8 cellular contexts compared by ENCODE assay signal in genomic region chr1:226679853-226680516, GRCh38. TPM values are rescaled to one million over a fixed set of nuclear protein-coding genes. Genes with fewer than 3 reads are reported as not detected.
DNase-seq lines count a peak whose midpoint lies in the region; ATAC-seq and TF ChIP-seq lines count a peak whose summit lies in the region.

No MANE protein-coding gene starts in this region.

- H3K9me3 ChIP-seq in mucosa of descending colon, result no peaks in the 10 kb centered on the region

- DNase-seq in CD14-positive monocyte (ENCODE audit: low spot score), result peak; percentile 90
- DNase-seq in NCI-H69 (lab: John Stamatoyannopoulos, UW), result peak; percentile 88
- DNase-seq in activated T-cell treated with anti-CD3 and anti-CD28 coated beads, Interleukin-2, amount 50 U/mL, for 24 hours, result peak; percentile 89
- DNase-seq in erythroblast (lab: John Stamatoyannopoulos, UW), result peak; percentile 70
- DNase-seq in mucosa of descending colon, result peak; percentile 87 to 91 (median 88)
- DNase-seq in stimulated activated CD8-positive, alpha-beta memory T cell treated with anti-CD3 and anti-CD28 coated beads, Interleukin-2, amount 100 ng/mL, for 48 hours (ENCODE audit: low read depth in 2 of 2), result peak; percentile 70 to 82
- no peak for DNase-seq in NCI-H1417 (lab: John Stamatoyannopoulos, UW)

- H3K4me3 Mint-ChIP-seq in CD14-positive monocyte, result peak overlapping the region; percentile 77 to 94
- H3K4me3 Mint-ChIP-seq in activated T-cell treated with anti-CD3 and anti-CD28 coated beads, Interleukin-2, amount 50 U/mL, for 24 hours, result peak overlapping the region; percentile 78

- H3K36me3 Mint-ChIP-seq in CD14-positive monocyte, result peaks cover 28 to 30% of the 10 kb centered on the region in 2 donors
- H3K36me3 Mint-ChIP-seq in activated T-cell treated with anti-CD3 and anti-CD28 coated beads, Interleukin-2, amount 50 U/mL, for 24 hours (ENCODE audit: low read depth), result peaks cover 32% of the 10 kb centered on the region

- peaks cover 25% of the 10 kb centered on the region for H3K4me1 ChIP-seq in mucosa of descending colon (ENCODE audit: low read depth)

- H3K27me3 Mint-ChIP-seq in CD14-positive monocyte (ENCODE audit: low read depth in 3 of 3), result peaks cover 0 to 3% (median 0%) of the 10 kb centered on the region in 3 donors
- no peaks in the 10 kb centered on the region for H3K27me3 Mint-ChIP-seq in activated T-cell treated with anti-CD3 and anti-CD28 coated beads, Interleukin-2, amount 50 U/mL, for 24 hours

- peaks cover 73% of the 10 kb centered on the region for H3K4me1 Mint-ChIP-seq in CD14-positive monocyte
- peaks cover 99% of the 10 kb centered on the region for H3K4me1 Mint-ChIP-seq in activated T-cell treated with anti-CD3 and anti-CD28 coated beads, Interleukin-2, amount 50 U/mL, for 24 hours (ENCODE audit: low read depth)

- TF ChIP-seq POLR2A in erythroblast (IDR thresholded peaks at IDR 0.05; ENCODE audit: low read length), result peak; percentile 38

- intact Hi-C loops in CD14-positive monocyte (cut with micrococcal nuclease) (loop anchor here in 1 of 2 donors (5.0 kb wide), 2 partner anchors 37 to 38 kb away; no protein-coding TSS in a partner anchor), mucosa of descending colon (cut with DNase I, micrococcal nuclease) (no loop called here)

- peak overlapping the region; percentile 99 to 100 (median 99) for H3K27ac Mint-ChIP-seq in CD14-positive monocyte
- peak overlapping the region; percentile 97 for H3K27ac Mint-ChIP-seq in activated T-cell treated with anti-CD3 and anti-CD28 coated beads, Interleukin-2, amount 50 U/mL, for 24 hours

- ATAC-seq in GM21723 (IDR thresholded peaks at IDR 0.05; ENCODE audit: unreplicated experiment) (peak; percentile 56), mucosa of descending colon (peak; percentile 76)

- TF ChIP-seq CTCF in CD14-positive monocyte (IDR thresholded peaks at IDR 0.05) (no peak), mucosa of descending colon (IDR thresholded peaks at IDR 0.05) (no peak)

- peaks cover 0 to 2% (median 0%) of the 10 kb centered on the region in 7 donors for H3K9me3 Mint-ChIP-seq in CD14-positive monocyte
- no peaks in the 10 kb centered on the region for H3K9me3 Mint-ChIP-seq in activated T-cell treated with anti-CD3 and anti-CD28 coated beads, Interleukin-2, amount 50 U/mL, for 24 hours

- H3K36me3 ChIP-seq in mucosa of descending colon (ENCODE audit: low read depth), result no peaks in the 10 kb centered on the region

- H3K4me3 ChIP-seq in mucosa of descending colon, result no peak overlapping the region

RNA-seq across cellular contexts. Expression of gene ITPKB, which starts 59.1 kb away (rescaled TPM):
- 10 to 100 TPM in 1 of 2 donors, 1 to 10 TPM in 1; 7.3 to 10.2 TPM for polyA plus RNA-seq in CD14-positive monocyte
- 10 to 100 TPM in 2 of 3 donors, 1 to 10 TPM in 1; 9.5 to 90.3 (median 11.7) TPM for total RNA-seq in mucosa of descending colon

Comparison
In these comparisons a context has a peak if more than half of its experiments do, and no peak if none do; other contexts are left out.
1. DNase-seq: peak in CD14-positive monocyte (single experiment), NCI-H69 (single experiment), activated T-cell treated with anti-CD3 and anti-CD28 coated beads, Interleukin-2, amount 50 U/mL, for 24 hours (single experiment), erythroblast (2 of 2), mucosa of descending colon (3 of 3) and stimulated activated CD8-positive, alpha-beta memory T cell treated with anti-CD3 and anti-CD28 coated beads, Interleukin-2, amount 100 ng/mL, for 48 hours (2 of 2); none in NCI-H1417 (0 of 3).